2 cellular contexts compared by ENCODE assay signal in the genomic region with DNA sequence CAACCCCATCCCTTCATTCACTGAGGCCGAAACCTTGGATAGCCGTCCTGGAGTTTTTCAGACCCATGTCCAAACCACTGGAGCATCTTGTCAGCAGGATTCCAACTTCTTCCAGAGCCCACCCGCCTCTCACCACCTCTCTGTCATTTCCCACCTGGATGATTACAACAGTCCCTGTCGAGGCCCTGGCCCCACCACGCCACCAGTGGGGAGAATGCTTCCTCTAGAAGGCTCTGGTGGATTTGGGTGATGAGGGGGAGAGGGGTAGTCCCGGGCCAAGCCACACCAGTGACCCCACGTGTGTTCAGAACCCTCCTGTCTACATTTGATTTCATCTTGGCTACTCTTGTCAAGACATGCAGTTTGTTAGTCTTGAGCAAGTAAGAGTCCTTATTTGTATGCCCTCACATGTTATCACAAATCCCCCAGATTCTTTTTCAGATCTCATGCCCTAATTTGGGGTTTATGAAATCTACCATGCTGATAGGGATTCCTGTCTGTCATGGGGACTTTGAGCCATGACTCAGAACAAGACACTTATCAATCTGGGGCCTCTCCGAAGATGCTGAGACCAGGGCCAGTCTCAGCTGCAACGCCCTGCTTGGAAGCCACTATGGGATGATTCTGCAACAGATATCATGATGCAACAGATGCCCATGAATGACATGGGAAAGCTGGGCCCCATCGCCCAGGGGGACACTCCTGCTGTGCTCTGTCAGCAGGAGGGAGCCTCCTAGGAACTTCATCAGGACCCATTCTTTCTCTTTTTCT.
TF ChIP-seq lines count a peak whose summit lies in the region.

No MANE protein-coding gene starts in this region.

TF ChIP-seq in HEK293, 187 proteins besides CTCF, POLR2A, EP300 and RAD21 (continued from another document):
- TF ChIP-seq ZIC2 (tag by site-specific recombination; IDR thresholded peaks at IDR 0.05): peak; percentile 76

TF ChIP-seq in K562, 482 proteins besides CTCF, POLR2A, EP300 and RAD21 (continued from another document and continues in another):
- no peak for TF ChIP-seq PBX2 (CRISPR knock-in tag; IDR thresholded peaks at IDR 0.05; ENCODE audit: low read depth)
- peak; percentile 74 for TF ChIP-seq PBX2 (tag; conservative IDR thresholded peaks at IDR 0.05; ENCODE audit: low read depth)
- peak; percentile 25; the same call in 1 of the 2 replicates for TF ChIP-seq SOX6 (IDR thresholded peaks at IDR 0.05)
- peak; percentile 84 for TF ChIP-seq CEBPG (CRISPR knock-in tag; IDR thresholded peaks at IDR 0.05)
- TF ChIP-seq CEBPG (tag; conservative IDR thresholded peaks at IDR 0.05 in 1 of 2, IDR thresholded peaks at IDR 0.05 in 1 of 2): peak; percentile 93 to 95
- peak; percentile 91 for TF ChIP-seq JUND (IDR thresholded peaks at IDR 0.05; ENCODE audit: borderline replicate concordance, low read depth, low read length)
- TF ChIP-seq JUND (tag; IDR thresholded peaks at IDR 0.05; ENCODE audit: borderline replicate concordance, low read depth, low read length): peak; percentile 85; the same call in 1 of the 3 replicates
- TF ChIP-seq RREB1 (CRISPR knock-in tag; IDR thresholded peaks at IDR 0.05): 0 out of 2 replicates have a peak, but pooled peaks have one; percentile 28
- peak; percentile 10 for TF ChIP-seq FOS (IDR thresholded peaks at IDR 0.05; ENCODE audit: extremely low read depth, insufficient read length)
- TF ChIP-seq FOXP1 (CRISPR knock-in tag; IDR thresholded peaks at IDR 0.05): no peak
- TF ChIP-seq RBBP5 (IDR thresholded peaks at IDR 0.05; ENCODE audit: borderline replicate concordance, insufficient read depth, low read length, poor library complexity, severe bottlenecking): peak; percentile 33
- no peak for TF ChIP-seq SPI1 (IDR thresholded peaks at IDR 0.05; ENCODE audit: borderline replicate concordance, low read depth, low read length)
- TF ChIP-seq EHMT2 (IDR thresholded peaks at IDR 0.05): no peak
- TF ChIP-seq CCAR2 (IDR thresholded peaks at IDR 0.05; ENCODE audit: low read depth, low read length): no peak
- no peak for TF ChIP-seq KLF1 (tag; IDR thresholded peaks at IDR 0.05)
- no peak; the same call in 1 of the 2 replicates for TF ChIP-seq ZSCAN32 (CRISPR knock-in tag; IDR thresholded peaks at IDR 0.05)
- peak; percentile 76 to 96; a peak in 3 of 4 replicates for TF ChIP-seq SRF (CRISPR knock-in tag; IDR thresholded peaks at IDR 0.05)
- peak; percentile 75; the same call in 1 of the 2 replicates for TF ChIP-seq ATF7 (IDR thresholded peaks at IDR 0.05)
- TF ChIP-seq GTF2E2 (tag; IDR thresholded peaks at IDR 0.05): 0 out of 2 replicates have a peak, but pooled peaks have one; percentile 2
- peak; percentile 66; a peak in 2 of 4 replicates for TF ChIP-seq KDM1A (IDR thresholded peaks at IDR 0.05)
- peak; percentile 88 for TF ChIP-seq MEIS2 (IDR thresholded peaks at IDR 0.05; ENCODE audit: partially characterized antibody)
- TF ChIP-seq, protein P1, sequence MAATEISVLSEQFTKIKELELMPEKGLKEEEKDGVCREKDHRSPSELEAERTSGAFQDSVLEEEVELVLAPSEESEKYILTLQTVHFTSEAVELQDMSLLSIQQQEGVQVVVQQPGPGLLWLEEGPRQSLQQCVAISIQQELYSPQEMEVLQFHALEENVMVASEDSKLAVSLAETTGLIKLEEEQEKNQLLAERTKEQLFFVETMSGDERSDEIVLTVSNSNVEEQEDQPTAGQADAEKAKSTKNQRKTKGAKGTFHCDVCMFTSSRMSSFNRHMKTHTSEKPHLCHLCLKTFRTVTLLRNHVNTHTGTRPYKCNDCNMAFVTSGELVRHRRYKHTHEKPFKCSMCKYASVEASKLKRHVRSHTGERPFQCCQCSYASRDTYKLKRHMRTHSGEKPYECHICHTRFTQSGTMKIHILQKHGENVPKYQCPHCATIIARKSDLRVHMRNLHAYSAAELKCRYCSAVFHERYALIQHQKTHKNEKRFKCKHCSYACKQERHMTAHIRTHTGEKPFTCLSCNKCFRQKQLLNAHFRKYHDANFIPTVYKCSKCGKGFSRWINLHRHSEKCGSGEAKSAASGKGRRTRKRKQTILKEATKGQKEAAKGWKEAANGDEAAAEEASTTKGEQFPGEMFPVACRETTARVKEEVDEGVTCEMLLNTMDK (IDR thresholded peaks at IDR 0.05; ENCODE audit: borderline replicate concordance, insufficient read depth, low read depth, low read length, poor library complexity, severe bottlenecking): no peak
- peak; percentile 63 for TF ChIP-seq NFE2 (IDR thresholded peaks at IDR 0.05; ENCODE audit: low read depth)
- TF ChIP-seq, protein P2, sequence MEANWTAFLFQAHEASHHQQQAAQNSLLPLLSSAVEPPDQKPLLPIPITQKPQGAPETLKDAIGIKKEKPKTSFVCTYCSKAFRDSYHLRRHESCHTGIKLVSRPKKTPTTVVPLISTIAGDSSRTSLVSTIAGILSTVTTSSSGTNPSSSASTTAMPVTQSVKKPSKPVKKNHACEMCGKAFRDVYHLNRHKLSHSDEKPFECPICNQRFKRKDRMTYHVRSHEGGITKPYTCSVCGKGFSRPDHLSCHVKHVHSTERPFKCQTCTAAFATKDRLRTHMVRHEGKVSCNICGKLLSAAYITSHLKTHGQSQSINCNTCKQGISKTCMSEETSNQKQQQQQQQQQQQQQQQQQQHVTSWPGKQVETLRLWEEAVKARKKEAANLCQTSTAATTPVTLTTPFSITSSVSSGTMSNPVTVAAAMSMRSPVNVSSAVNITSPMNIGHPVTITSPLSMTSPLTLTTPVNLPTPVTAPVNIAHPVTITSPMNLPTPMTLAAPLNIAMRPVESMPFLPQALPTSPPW (CRISPR knock-in tag; IDR thresholded peaks at IDR 0.05): peak; percentile 38; the same call in 1 of the 2 replicates
- TF ChIP-seq EP400 (IDR thresholded peaks at IDR 0.05): peak; percentile 44; the same call in 1 of the 2 replicates
- peak; percentile 46 for TF ChIP-seq TAF9B (IDR thresholded peaks at IDR 0.05; ENCODE audit: partially characterized antibody)
- 0 out of 2 replicates have a peak, but pooled peaks have one; percentile 28 for TF ChIP-seq GATA2 (CRISPR knock-in tag; IDR thresholded peaks at IDR 0.05)
- no peak for TF ChIP-seq ZNF12 (CRISPR knock-in tag; IDR thresholded peaks at IDR 0.05)
- TF ChIP-seq PRDM10 (IDR thresholded peaks at IDR 0.05; ENCODE audit: partially characterized antibody): peak; percentile 30
- TF ChIP-seq MECOM (CRISPR knock-in tag; IDR thresholded peaks at IDR 0.05): peak; percentile 96
- no peak for TF ChIP-seq ZNF324 (CRISPR knock-in tag; IDR thresholded peaks at IDR 0.05)
- TF ChIP-seq CTBP1 (IDR thresholded peaks at IDR 0.05; ENCODE audit: borderline replicate concordance): peak; percentile 94
- TF ChIP-seq HNRNPK (IDR thresholded peaks at IDR 0.05; ENCODE audit: low read depth, low read length, poor library complexity, severe bottlenecking): no peak
- TF ChIP-seq HDGF (IDR thresholded peaks at IDR 0.05): no peak
- peak in 1 of 2 experiments; percentile 51; a peak in 1 of 4 replicates for TF ChIP-seq HDAC1 (IDR thresholded peaks at IDR 0.05)
- TF ChIP-seq NBN (IDR thresholded peaks at IDR 0.05; ENCODE audit: low read depth): no peak
